Comparison of ENCODE assay signal across 13 cellular contexts in genomic region chr3:52268036-52268435, GRCh38. TPM values are rescaled to one million over a fixed set of nuclear protein-coding genes. Genes with fewer than 3 reads are reported as not detected.
DNase-seq lines count a peak whose midpoint lies in the region; ATAC-seq, FAIRE-seq and TF ChIP-seq lines count a peak whose summit lies in the region.
"Had no signal": no experiment of that assay in that cellular context is flagged by ENCODE, and none has a peak within 500 bp of the region (broad histone marks: within the 10 kb centered on the region; RNA-seq: fewer than 3 reads in every experiment).

No MANE protein-coding gene starts in this region.

- H3K79me1 ChIP-seq in trophoblast cell (ENCODE audit: low read length): no peaks in the 10 kb centered on the region

- no peak overlapping the region for H2AK5ac ChIP-seq in trophoblast cell (ENCODE audit: low read length)

- H3K4me2 ChIP-seq in trophoblast cell (ENCODE audit: low read length): no peak overlapping the region

- no peaks in the 10 kb centered on the region for H3K9me3 Mint-ChIP-seq in CD8-positive, alpha-beta memory T cell

- peak overlapping the region in 3 of 7 donors; percentile 31 to 50 (median 38) for H3K4me3 Mint-ChIP-seq in CD8-positive, alpha-beta memory T cell

- no peak overlapping the region for H2BK12ac ChIP-seq in trophoblast cell (ENCODE audit: low read length)

- no peaks in the 10 kb centered on the region for H3K27me3 ChIP-seq in CD8-positive, alpha-beta memory T cell (ENCODE audit: insufficient read depth, low read length, poor library complexity, severe bottlenecking)
- H3K27me3 ChIP-seq in bronchial epithelial cell (ENCODE audit: control insufficient read depth, insufficient read depth, low read length) (no peaks in the 10 kb centered on the region), trophoblast cell (ENCODE audit: insufficient read depth, low read length) (no peaks in the 10 kb centered on the region)
- H3K27me3 ChIP-seq: BLaER1 treated with 17β-estradiol and CSF1 and Interleukin-3, amounts not matched to agents 10 nM and 100 nM had no signal

- no peak overlapping the region for H4K12ac ChIP-seq in trophoblast cell (ENCODE audit: low read depth, low read length)

- TF ChIP-seq CTCF in bronchial epithelial cell (IDR thresholded peaks at IDR 0.05; ENCODE audit: insufficient read depth, low read length, severe bottlenecking): no peak

- H3K4ac ChIP-seq in trophoblast cell (ENCODE audit: low read depth, low read length): no peak overlapping the region

- no CpG with 5 or more reads among the region's 7 CpGs for WGBS in trophoblast cell (ENCODE audit: extremely low coverage, insufficient coverage, insufficient read length)

- no peak overlapping the region for H4K91ac ChIP-seq in trophoblast cell (ENCODE audit: low read depth, low read length)

- H3K79me2 ChIP-seq in trophoblast cell (ENCODE audit: control insufficient read depth, insufficient read depth, low read length, poor library complexity): peaks cover 3% of the 10 kb centered on the region

- peak overlapping the region in 7 of 8 donors; percentile 42 to 93 (median 90) for H3K27ac Mint-ChIP-seq in CD8-positive, alpha-beta memory T cell

- H3K9ac ChIP-seq in trophoblast cell (ENCODE audit: low read length): no peak overlapping the region

- CTCF ChIA-PET in CD8-positive, alpha-beta memory T cell (lab: Charles Lee): interaction anchor here (1.8 to 4.7 kb wide), 2 partner anchors 10 to 15 kb away, joined by 6 to 22 read pairs; partner anchors contain the start of gene WDR82

- H3K27me3 Mint-ChIP-seq in CD8-positive, alpha-beta memory T cell: no peaks in the 10 kb centered on the region

- no peaks in the 10 kb centered on the region for H3K9me3 ChIP-seq in CD8-positive, alpha-beta memory T cell (ENCODE audit: low read length)
- H3K9me3 ChIP-seq in trophoblast cell (ENCODE audit: insufficient read depth, low read depth, low read length): no peaks in the 10 kb centered on the region
- H3K9me3 ChIP-seq: BLaER1 treated with 17β-estradiol and CSF1 and Interleukin-3, amounts not matched to agents 10 nM and 100 nM; HAP-1 had no signal

- no peak overlapping the region for H3K23ac ChIP-seq in trophoblast cell (ENCODE audit: low read length)

- H3K18ac ChIP-seq in trophoblast cell (ENCODE audit: low read length): no peak overlapping the region

- FAIRE-seq in bronchial epithelial cell (lab: Jason Lieb, UNC): no peak
- FAIRE-seq: K562 had no signal

- no peak overlapping the region for H2BK5ac ChIP-seq in trophoblast cell (ENCODE audit: low read depth, low read length, poor library complexity)

- no peak overlapping the region for H3K4me3 ChIP-seq in CD8-positive, alpha-beta memory T cell (ENCODE audit: low read length)
- H3K4me3 ChIP-seq in bronchial epithelial cell (ENCODE audit: low read depth, low read length): no peak overlapping the region
- no peak overlapping the region for H3K4me3 ChIP-seq in trophoblast cell (ENCODE audit: low read depth, low read length)
- H3K4me3 ChIP-seq: BLaER1 treated with 17β-estradiol and CSF1 and Interleukin-3, amounts not matched to agents 10 nM and 100 nM; HAP-1; K562 had no signal

- peak in 1 of 5 donors; percentile 54 for DNase-seq in CD8-positive, alpha-beta memory T cell
- peak; percentile 69 to 71 for DNase-seq in activated CD4-positive, alpha-beta T cell treated with anti-CD3 and anti-CD28 coated beads, Interleukin-2, amount 50 U/mL, for 4 hours
- DNase-seq in bronchial epithelial cell (ENCODE audit: low read depth) (peak; percentile 59), trophoblast cell (peak; percentile 43 to 76), SW 1271 (lab: John Stamatoyannopoulos, UW) (no peak), NCI-H446 (lab: John Stamatoyannopoulos, UW) (no peak)
- DNase-seq: NCI-H2227 treated with DMSO at 0.1 percent for 48 hours had no signal

- H3K36me3 Mint-ChIP-seq in CD8-positive, alpha-beta memory T cell: peaks cover 35 to 91% (median 35%) of the 10 kb centered on the region in 3 donors

- POLR2A ChIA-PET in CD8-positive, alpha-beta memory T cell (lab: Charles Lee): interaction anchor here (2.1 kb wide), 1 partner anchor 9 kb away, joined by 5 read pairs; no protein-coding TSS in a partner anchor

- H2AFZ ChIP-seq in trophoblast cell (ENCODE audit: insufficient read depth, low read length, poor library complexity): no peak overlapping the region

- H4K8ac ChIP-seq in trophoblast cell (ENCODE audit: low read depth, low read length): no peak overlapping the region

- H3K36me3 ChIP-seq in CD8-positive, alpha-beta memory T cell (ENCODE audit: insufficient read depth, low read length): peaks cover 52% of the 10 kb centered on the region
- H3K36me3 ChIP-seq in bronchial epithelial cell (ENCODE audit: control insufficient read depth, insufficient read depth, low read length) (peaks cover 14% of the 10 kb centered on the region), trophoblast cell (ENCODE audit: control insufficient read depth in 1 of 2, insufficient read depth in 2 of 2, low read length in 2 of 2) (peaks cover 27 to 43% of the 10 kb centered on the region in 2 experiments)

- ATAC-seq in HG03196 (IDR thresholded peaks at IDR 0.05; ENCODE audit: unreplicated experiment) (no peak), GM19452 (IDR thresholded peaks at IDR 0.05; ENCODE audit: unreplicated experiment) (no peak)
- ATAC-seq: K562 had no signal

- peaks cover 71 to 87% (median 79%) of the 10 kb centered on the region in 3 donors for H3K4me1 Mint-ChIP-seq in CD8-positive, alpha-beta memory T cell

- H2BK120ac ChIP-seq in trophoblast cell (ENCODE audit: insufficient read depth, low read length, poor library complexity): no peak overlapping the region

- H3K27ac ChIP-seq in CD8-positive, alpha-beta memory T cell (ENCODE audit: low read depth, low read length): no peak overlapping the region
- no peak overlapping the region for H3K27ac ChIP-seq in trophoblast cell (ENCODE audit: low read depth, low read length)

- peaks cover 84% of the 10 kb centered on the region for H3K4me1 ChIP-seq in CD8-positive, alpha-beta memory T cell (ENCODE audit: insufficient read depth, low read length)
- H3K4me1 ChIP-seq in trophoblast cell (ENCODE audit: control insufficient read depth in 1 of 2, insufficient read depth in 2 of 2, low read length in 2 of 2): peaks cover 4 to 8% of the 10 kb centered on the region in 2 experiments

- H3K14ac ChIP-seq in trophoblast cell (ENCODE audit: low read length): no peak overlapping the region

RNA-seq across cellular contexts. Expression of gene WDR82, which starts 10.4 kb away (rescaled TPM):
- total RNA-seq in CD8-positive, alpha-beta memory T cell: 100 to 1,000 TPM; 133 to 140 TPM
- polyA plus RNA-seq in CD8-positive, alpha-beta memory T cell: 133 TPM
- 61.3 and 67.7 TPM in 2 replicates for total RNA-seq in bronchial epithelial cell
- polyA plus RNA-seq in trophoblast cell (2013): 30.8 and 31.8 TPM in 2 replicates

RNA-seq across cellular contexts. Expression of gene GLYCTK, which starts 19.6 kb away (rescaled TPM):
- total RNA-seq in CD8-positive, alpha-beta memory T cell: 10 to 100 TPM; 21.2 to 21.4 TPM
- polyA plus RNA-seq in CD8-positive, alpha-beta memory T cell: 9.7 TPM
- 9.2 and 10.8 TPM in 2 replicates for total RNA-seq in bronchial epithelial cell
- 1.4 and 1.7 TPM in 2 replicates for polyA plus RNA-seq in trophoblast cell (2013)

RNA-seq across cellular contexts. Expression of gene PPM1M, which starts 22.5 kb away (rescaled TPM):
- total RNA-seq in CD8-positive, alpha-beta memory T cell: 10 to 100 TPM; 56.6 to 60.8 TPM
- polyA plus RNA-seq in CD8-positive, alpha-beta memory T cell: 81.8 TPM
- total RNA-seq in bronchial epithelial cell: 2.0 and 2.6 TPM in 2 replicates
- 3.0 and 3.5 TPM in 2 replicates for polyA plus RNA-seq in trophoblast cell (2013)

RNA-seq across cellular contexts. Expression of gene TWF2, which starts 29.1 kb away (rescaled TPM):
- total RNA-seq in CD8-positive, alpha-beta memory T cell: 100 to 1,000 TPM in 1 of 2 experiments, 10 to 100 TPM in 1; 98.2 to 101 TPM
- 138 TPM for polyA plus RNA-seq in CD8-positive, alpha-beta memory T cell
- 47.6 and 57.7 TPM in 2 replicates for total RNA-seq in bronchial epithelial cell
- 39.5 and 39.9 TPM in 2 replicates for polyA plus RNA-seq in trophoblast cell (2013)

RNA-seq across cellular contexts. Expression of gene TLR9, which starts 42.6 kb away (rescaled TPM):
- total RNA-seq in CD8-positive, alpha-beta memory T cell: under 1 TPM; 0.16 to 0.22 TPM
- polyA plus RNA-seq in CD8-positive, alpha-beta memory T cell: 0.16 TPM
- not detected in 2 replicates for total RNA-seq in bronchial epithelial cell
- 0.04 and 0.10 TPM in 2 replicates for polyA plus RNA-seq in trophoblast cell (2013)
- total RNA-seq: K562 had no signal
- polyA plus RNA-seq: K562, neural cell had no signal

Comparison
In these comparisons a context has a peak if more than half of its experiments do, and no peak if none do; other contexts are left out.
1. DNase-seq: peak in activated CD4-positive, alpha-beta T cell treated with anti-CD3 and anti-CD28 coated beads, Interleukin-2, amount 50 U/mL, for 4 hours (2 of 2), bronchial epithelial cell (single experiment) and trophoblast cell (2 of 2); none in SW 1271 (0 of 2) and NCI-H446 (0 of 2).
2. RNA of gene PPM1M, which starts 22.5 kb away (total RNA-seq): 56.6 to 60.8 TPM in CD8-positive, alpha-beta memory T cell; 2.0 to 2.6 TPM in bronchial epithelial cell; every median in the first group is over 10 times any median in the second.